ENCODE assay signal across 21 cellular contexts in the genomic region with DNA sequence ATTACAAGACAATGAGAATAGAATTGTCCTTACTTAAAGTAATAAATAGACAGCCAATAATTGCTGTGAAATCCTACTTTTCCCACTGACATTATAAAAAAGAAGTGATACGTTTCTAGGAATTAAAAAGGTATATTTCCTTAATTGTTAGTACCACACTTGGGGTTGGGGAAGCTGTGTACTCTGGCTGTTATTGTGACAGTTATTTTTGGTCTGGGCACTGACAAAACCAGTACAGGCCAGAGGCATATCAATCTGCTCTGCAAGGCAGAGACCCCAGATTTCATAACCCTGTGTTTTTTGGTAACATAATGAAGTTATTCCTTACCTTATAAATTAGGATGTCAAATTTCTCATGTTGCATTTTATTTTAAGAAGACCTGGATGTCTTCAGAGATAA.
"Had no signal": no experiment of that assay in that cellular context is flagged by ENCODE, and none has a peak within 500 bp of the region (broad histone marks: within the 10 kb centered on the region; RNA-seq: fewer than 3 reads in every experiment).

No MANE protein-coding gene starts in this region.

- H3K27ac ChIP-seq: adrenal gland, ascending aorta, brain microvascular endothelial cell, coronary artery, epithelial cell of prostate, parathyroid adenoma, sigmoid colon, thoracic aorta, vagina had no signal

- H3K9me3 Mint-ChIP-seq: activated naive CD4-positive, alpha-beta T cell treated with anti-CD3 and anti-CD28 coated beads, Interleukin-2, amount 50 U/mL, for 72 hours; activated T-cell treated with anti-CD3 and anti-CD28 coated beads, Interleukin-2, amount 50 U/mL, for 24 hours; activated T-helper 17 cell treated with anti-CD3 and anti-CD28 coated beads, Interleukin-2, amount 50 U/mL, for 72 hours had no signal

- H3K27me3 ChIP-seq: adrenal gland, ascending aorta, brain microvascular endothelial cell, sigmoid colon, vagina had no signal

- H2AFZ ChIP-seq: parathyroid adenoma had no signal

- H3K4me3 Mint-ChIP-seq: activated T-cell treated with anti-CD3 and anti-CD28 coated beads, Interleukin-2, amount 50 U/mL, for 24 hours; activated T-helper 17 cell treated with anti-CD3 and anti-CD28 coated beads, Interleukin-2, amount 50 U/mL, for 72 hours; endodermal cell; nephron progenitor cell; T-cell; type B pancreatic cell had no signal

- DNase-seq: activated T-cell treated with anti-CD3 and anti-CD28 coated beads, Interleukin-2, amount 50 U/mL, for 24 hours; adrenal gland; brain microvascular endothelial cell; endodermal cell; kidney; midbrain; nephron progenitor cell; nucleus accumbens; sigmoid colon; stimulated activated CD4-positive, alpha-beta T cell treated with anti-CD3 and anti-CD28 coated beads, Interleukin-2, amount 100 ng/mL, for 48 hours; stimulated activated naive CD4-positive, alpha-beta T cell; T-cell had no signal

- ATAC-seq: activated naive CD4-positive, alpha-beta T cell treated with anti-CD3 and anti-CD28 coated beads, Interleukin-2, amount 50 U/mL, for 72 hours; activated T-helper 17 cell treated with anti-CD3 and anti-CD28 coated beads, Interleukin-2, amount 50 U/mL, for 72 hours; T-cell had no signal

- H3K9me3 ChIP-seq: adrenal gland, ascending aorta, sigmoid colon, vagina had no signal

- H3K27me3 Mint-ChIP-seq: activated T-cell treated with anti-CD3 and anti-CD28 coated beads, Interleukin-2, amount 50 U/mL, for 24 hours; activated T-helper 17 cell treated with anti-CD3 and anti-CD28 coated beads, Interleukin-2, amount 50 U/mL, for 72 hours; T-cell; type B pancreatic cell had no signal

- H3K27ac Mint-ChIP-seq: activated naive CD4-positive, alpha-beta T cell treated with anti-CD3 and anti-CD28 coated beads, Interleukin-2, amount 50 U/mL, for 72 hours; activated T-helper 17 cell treated with anti-CD3 and anti-CD28 coated beads, Interleukin-2, amount 50 U/mL, for 72 hours; T-cell; type B pancreatic cell had no signal

- H3K4me3 ChIP-seq: adrenal gland, ascending aorta, coronary artery, sigmoid colon, thoracic aorta, vagina had no signal

- H3K9ac ChIP-seq: parathyroid adenoma had no signal

- H3K4me1 Mint-ChIP-seq: nephron progenitor cell had no signal

- H3K36me3 ChIP-seq: adrenal gland had no signal
